Comparison of ENCODE assay signal across 8 cellular contexts in genomic region chr16:31177136-31177535, GRCh38. TPM values are rescaled to one million over a fixed set of nuclear protein-coding genes. Genes with fewer than 3 reads are reported as not detected.
DNase-seq lines count a peak whose midpoint lies in the region; ATAC-seq and FAIRE-seq lines count a peak whose summit lies in the region.
"Had no signal": no experiment of that assay in that cellular context is flagged by ENCODE, and none has a peak within 500 bp of the region (broad histone marks: within the 10 kb centered on the region; RNA-seq: fewer than 3 reads in every experiment).

No MANE protein-coding gene starts in this region.

- H3K27me3 ChIP-seq in CD4-positive, alpha-beta memory T cell (ENCODE audit: insufficient read depth, low read length), result no peaks in the 10 kb centered on the region

- H3K27me3 Mint-ChIP-seq in CD4-positive, alpha-beta memory T cell, result no peaks in the 10 kb centered on the region
- H3K27me3 Mint-ChIP-seq in dendritic cell treated with granulocyte-macrophage colony-stimulating factor and Interleukin-4, amounts not matched to agents 40 ng/mL and 50 ng/mL, for 4 days, result peaks cover 8% of the 10 kb centered on the region

- ATAC-seq in GM21786 (IDR thresholded peaks at IDR 0.05; ENCODE audit: unreplicated experiment), result no peak

- POLR2A ChIA-PET in CD4-positive, alpha-beta memory T cell (lab: Charles Lee; ENCODE audit: partially characterized antibody), result interaction anchor here (0.6 to 6.1 kb wide), 13 partner anchors 9 to 692 kb away, joined by 3 to 195 read pairs (median 4); partner anchors contain the start of genes FBRS, KAT8, PYCARD and ZNF646

- FAIRE-seq in GM19239 (lab: Jason Lieb, UNC), result no peak
- FAIRE-seq: G401.6 had no signal

- CTCF ChIA-PET in CD4-positive, alpha-beta memory T cell (lab: Charles Lee; ENCODE audit: partially characterized antibody), result interaction anchor here (1.0 to 2.5 kb wide), 8 partner anchors 17 to 283 kb away, joined by 3 to 32 read pairs (median 6); partner anchors contain the start of gene PYCARD

- peak overlapping the region; percentile 73 to 90 (median 85) for H3K4me3 Mint-ChIP-seq in CD4-positive, alpha-beta memory T cell
- no peak overlapping the region for H3K4me3 Mint-ChIP-seq in dendritic cell treated with granulocyte-macrophage colony-stimulating factor and Interleukin-4, amounts not matched to agents 40 ng/mL and 50 ng/mL, for 4 days

- H3K4me3 ChIP-seq in CD4-positive, alpha-beta memory T cell (ENCODE audit: low read length in 2 of 2), result peak overlapping the region; percentile 35 to 39

- peak; percentile 59 to 80 (median 64) for DNase-seq in CD4-positive, alpha-beta memory T cell
- DNase-seq in RKO (ENCODE audit: low spot score) (peak; percentile 62), head of caudate nucleus (no peak), GM19239 (ENCODE audit: insufficient read length, low spot score) (no peak)
- DNase-seq: MM.1S had no signal

- peaks cover 21 to 50% (median 31%) of the 10 kb centered on the region in 4 donors for H3K4me1 Mint-ChIP-seq in CD4-positive, alpha-beta memory T cell
- H3K4me1 Mint-ChIP-seq in dendritic cell treated with granulocyte-macrophage colony-stimulating factor and Interleukin-4, amounts not matched to agents 40 ng/mL and 50 ng/mL, for 4 days (ENCODE audit: low read depth), result peaks cover 38% of the 10 kb centered on the region

- H3K27ac ChIP-seq in CD4-positive, alpha-beta memory T cell (ENCODE audit: low read depth, low read length), result peak overlapping the region; percentile 26

- peaks cover 4% of the 10 kb centered on the region for H3K36me3 ChIP-seq in CD4-positive, alpha-beta memory T cell (ENCODE audit: insufficient read depth, low read length)

- H3K36me3 Mint-ChIP-seq in CD4-positive, alpha-beta memory T cell, result peaks cover 7 to 27% of the 10 kb centered on the region in 2 donors
- H3K36me3 Mint-ChIP-seq in dendritic cell treated with granulocyte-macrophage colony-stimulating factor and Interleukin-4, amounts not matched to agents 40 ng/mL and 50 ng/mL, for 4 days (ENCODE audit: low read depth), result peaks cover 31% of the 10 kb centered on the region

- peaks cover 40% of the 10 kb centered on the region for H3K4me1 ChIP-seq in CD4-positive, alpha-beta memory T cell (ENCODE audit: insufficient read depth, low read length)

- intact Hi-C loops in CD4-positive, alpha-beta memory T cell (cut with micrococcal nuclease), result loop anchor here (5.0 kb wide), 1 partner anchor 85 kb away; the partner anchor contains the start of gene VKORC1
- intact Hi-C loops in dendritic cell treated with granulocyte-macrophage colony-stimulating factor and Interleukin-4, amounts not matched to agents 40 ng/mL and 50 ng/mL, for 4 days (cut with micrococcal nuclease), result no loop called here
- intact Hi-C loops in head of caudate nucleus (cut with DNase I), result no loop called here

- H3K9me3 ChIP-seq in CD4-positive, alpha-beta memory T cell (ENCODE audit: control insufficient read depth in 1 of 2, low read length in 2 of 2), result no peaks in the 10 kb centered on the region

- H3K27ac Mint-ChIP-seq in CD4-positive, alpha-beta memory T cell, result peak overlapping the region; percentile 76 to 99 (median 87)
- H3K27ac Mint-ChIP-seq in dendritic cell treated with granulocyte-macrophage colony-stimulating factor and Interleukin-4, amounts not matched to agents 40 ng/mL and 50 ng/mL, for 4 days, result peak overlapping the region; percentile 68

- peaks cover 0 to 11% (median 0%) of the 10 kb centered on the region in 8 donors for H3K9me3 Mint-ChIP-seq in CD4-positive, alpha-beta memory T cell
- no peaks in the 10 kb centered on the region for H3K9me3 Mint-ChIP-seq in dendritic cell treated with granulocyte-macrophage colony-stimulating factor and Interleukin-4, amounts not matched to agents 40 ng/mL and 50 ng/mL, for 4 days

RNA-seq across cellular contexts. Expression of gene FUS, which starts 2.8 kb away (rescaled TPM):
- total RNA-seq in CD4-positive, alpha-beta memory T cell, result 100 to 1,000 TPM; 500 to 536 TPM
- polyA plus RNA-seq in CD4-positive, alpha-beta memory T cell, result 100 to 1,000 TPM in 1 of 2 donors, 10 to 100 TPM in 1; 88.1 to 163 TPM

RNA-seq across cellular contexts. Expression of gene PYCARD, which starts 25.4 kb away (rescaled TPM):
- 10 to 100 TPM; 25.9 to 26.6 TPM for total RNA-seq in CD4-positive, alpha-beta memory T cell
- 10 to 100 TPM; 52.4 to 60.6 TPM for polyA plus RNA-seq in CD4-positive, alpha-beta memory T cell

RNA-seq across cellular contexts. Expression of gene PRSS36, which starts 27.3 kb away (rescaled TPM):
- total RNA-seq in CD4-positive, alpha-beta memory T cell, result under 1 TPM; 0.33 to 0.67 TPM
- under 1 TPM; 0.47 to 0.94 TPM for polyA plus RNA-seq in CD4-positive, alpha-beta memory T cell

RNA-seq across cellular contexts. Expression of gene TRIM72, which starts 36.8 kb away (rescaled TPM):
- not detected for total RNA-seq in CD4-positive, alpha-beta memory T cell
- polyA plus RNA-seq in CD4-positive, alpha-beta memory T cell, result not detected

RNA-seq across cellular contexts. Expression of gene PYDC1, which starts 39.8 kb away (rescaled TPM):
- total RNA-seq in CD4-positive, alpha-beta memory T cell, result not detected
- polyA plus RNA-seq in CD4-positive, alpha-beta memory T cell, result not detected

Comparison
In these comparisons a context has a peak if more than half of its experiments do, and no peak if none do; other contexts are left out.
1. DNase-seq: peak in CD4-positive, alpha-beta memory T cell (5 of 5) and RKO (single experiment); none in head of caudate nucleus (0 of 42) and GM19239 (single experiment).